Comparison of ENCODE assay signal across 34 cellular contexts in genomic region chrX:117094149-117094548, GRCh38.
"Had no signal": no experiment of that assay in that cellular context is flagged by ENCODE, and none has a peak within 500 bp of the region (broad histone marks: within the 10 kb centered on the region; RNA-seq: fewer than 3 reads in every experiment).

No MANE protein-coding gene starts in this region.

- ATAC-seq: activated CD4-positive, alpha-beta T cell treated with anti-CD3 and anti-CD28 coated beads for 36 hours; activated CD8-positive, alpha-beta memory T cell treated with anti-CD3 and anti-CD28 coated beads, Interleukin-2, amount 10 ng/mL, durations not matched to agents 7 days and 5 days; activated CD8-positive, alpha-beta T cell treated with anti-CD3 and anti-CD28 coated beads, Interleukin-2, amount 10 ng/mL, durations not matched to agents 7 days and 5 days; activated naive CD8-positive, alpha-beta T cell treated with anti-CD3 and anti-CD28 coated beads, Interleukin-2, amount 50 U/mL, for 24 hours; body of pancreas; effector memory CD8-positive, alpha-beta T cell; gastroesophageal sphincter; T-helper 17 cell had no signal

- H3K27me3 Mint-ChIP-seq: activated CD4-positive, alpha-beta memory T cell treated with anti-CD3 and anti-CD28 coated beads for 36 hours; activated CD4-positive, alpha-beta T cell treated with anti-CD3 and anti-CD28 coated beads for 36 hours; activated CD4-positive, alpha-beta T cell treated with anti-CD3 and anti-CD28 coated beads, Interleukin-2, amount 10 ng/mL, durations not matched to agents 24 days and 14 days; activated CD8-positive, alpha-beta memory T cell treated with anti-CD3 and anti-CD28 coated beads, Interleukin-2, amount 10 ng/mL, durations not matched to agents 7 days and 5 days; activated naive CD4-positive, alpha-beta T cell treated with anti-CD3 and anti-CD28 coated beads, Interleukin-2, amount 50 U/mL, for 24 hours; activated naive CD8-positive, alpha-beta T cell treated with anti-CD3 and anti-CD28 coated beads for 36 hours; activated naive CD8-positive, alpha-beta T cell treated with anti-CD3 and anti-CD28 coated beads, Interleukin-2, amount 50 U/mL, for 24 hours; effector memory CD8-positive, alpha-beta T cell; T-helper 17 cell had no signal

- H3K27ac ChIP-seq: adrenal gland, epithelial cell of prostate, esophagus squamous epithelium, gastroesophageal sphincter had no signal

- H3K9me3 ChIP-seq: adrenal gland, body of pancreas, gastroesophageal sphincter had no signal

- H3K4me1 ChIP-seq: adrenal gland, body of pancreas, esophagus squamous epithelium, gastroesophageal sphincter had no signal

- H3K9me3 Mint-ChIP-seq: activated CD4-positive, alpha-beta T cell treated with anti-CD3 and anti-CD28 coated beads, Interleukin-2, amount 10 ng/mL, durations not matched to agents 24 days and 14 days; activated naive CD4-positive, alpha-beta T cell treated with anti-CD3 and anti-CD28 coated beads, Interleukin-2, amount 50 U/mL, for 24 hours; activated naive CD8-positive, alpha-beta T cell treated with anti-CD3 and anti-CD28 coated beads for 36 hours; activated naive CD8-positive, alpha-beta T cell treated with anti-CD3 and anti-CD28 coated beads, Interleukin-2, amount 50 U/mL, for 24 hours; activated T-helper 1 cell treated with anti-CD3 and anti-CD28 coated beads, Interleukin-12 subunit alpha, Interleukin-12 subunit beta, Interleukin-2, Interleukin-4 antibody, amounts not matched to agents 30 ng/mL and 10 ng/mL and 1 ng/mL, durations not matched to agents 14 hours and 24 hours and 36 hours; activated T-helper 2 cell treated with anti-CD3 and anti-CD28 coated beads, Interferon-gamma antibody, Interleukin-2, Interleukin-4, amounts not matched to agents 10 μg/mL and 5 μg/mL and 100 μg/mL, durations not matched to agents 14 hours and 24 hours and 36 hours; effector memory CD8-positive, alpha-beta T cell had no signal

- H3K36me3 Mint-ChIP-seq: activated CD4-positive, alpha-beta memory T cell treated with anti-CD3 and anti-CD28 coated beads for 36 hours; activated CD8-positive, alpha-beta memory T cell treated with anti-CD3 and anti-CD28 coated beads, Interleukin-2, amount 10 ng/mL, durations not matched to agents 7 days and 5 days; activated naive CD4-positive, alpha-beta T cell treated with anti-CD3 and anti-CD28 coated beads, Interleukin-2, amount 50 U/mL, for 24 hours; activated naive CD8-positive, alpha-beta T cell treated with anti-CD3 and anti-CD28 coated beads for 36 hours had no signal

- FAIRE-seq: endometrium, endothelial cell of umbilical vein had no signal

- H3K4me1 Mint-ChIP-seq: activated CD4-positive, alpha-beta T cell treated with anti-CD3 and anti-CD28 coated beads for 36 hours; activated CD4-positive, alpha-beta T cell treated with anti-CD3 and anti-CD28 coated beads, Interleukin-2, amount 10 ng/mL, durations not matched to agents 24 days and 14 days; activated CD8-positive, alpha-beta memory T cell treated with anti-CD3 and anti-CD28 coated beads, Interleukin-2, amount 10 ng/mL, durations not matched to agents 7 days and 5 days; activated naive CD4-positive, alpha-beta T cell treated with anti-CD3 and anti-CD28 coated beads, Interleukin-2, amount 50 U/mL, for 24 hours; activated naive CD8-positive, alpha-beta T cell treated with anti-CD3 and anti-CD28 coated beads for 36 hours; activated naive CD8-positive, alpha-beta T cell treated with anti-CD3 and anti-CD28 coated beads, Interleukin-2, amount 50 U/mL, for 24 hours; T-helper 17 cell had no signal

- H3K4me3 Mint-ChIP-seq: activated CD4-positive, alpha-beta memory T cell treated with anti-CD3 and anti-CD28 coated beads for 36 hours; activated CD4-positive, alpha-beta T cell treated with anti-CD3 and anti-CD28 coated beads for 36 hours; activated CD4-positive, alpha-beta T cell treated with anti-CD3 and anti-CD28 coated beads, Interleukin-2, amount 10 ng/mL, durations not matched to agents 24 days and 14 days; activated CD8-positive, alpha-beta memory T cell treated with anti-CD3 and anti-CD28 coated beads, Interleukin-2, amount 10 ng/mL, durations not matched to agents 7 days and 5 days; activated CD8-positive, alpha-beta T cell treated with anti-CD3 and anti-CD28 coated beads, Interleukin-2, amount 10 ng/mL, durations not matched to agents 7 days and 5 days; activated naive CD4-positive, alpha-beta T cell treated with anti-CD3 and anti-CD28 coated beads for 36 hours; activated naive CD4-positive, alpha-beta T cell treated with anti-CD3 and anti-CD28 coated beads, Interleukin-2, amount 50 U/mL, for 24 hours; activated naive CD8-positive, alpha-beta T cell treated with anti-CD3 and anti-CD28 coated beads for 36 hours; activated naive CD8-positive, alpha-beta T cell treated with anti-CD3 and anti-CD28 coated beads, Interleukin-2, amount 50 U/mL, for 24 hours; activated T-helper 1 cell treated with anti-CD3 and anti-CD28 coated beads, Interleukin-12 subunit alpha, Interleukin-12 subunit beta, Interleukin-2, Interleukin-4 antibody, amounts not matched to agents 30 ng/mL and 10 ng/mL and 1 ng/mL, durations not matched to agents 14 hours and 24 hours and 36 hours; effector memory CD8-positive, alpha-beta T cell; T-helper 17 cell had no signal

- DNase-seq: activated CD4-positive, alpha-beta memory T cell treated with anti-CD3 and anti-CD28 coated beads for 36 hours; activated CD4-positive, alpha-beta T cell treated with anti-CD3 and anti-CD28 coated beads for 36 hours; activated CD4-positive, alpha-beta T cell treated with anti-CD3 and anti-CD28 coated beads, Interleukin-2, amount 10 ng/mL, durations not matched to agents 24 days and 14 days; activated CD4-positive, CD25-positive, alpha-beta regulatory T cell; activated CD4-positive, CD25-positive, alpha-beta regulatory T cell treated with anti-CD3 and anti-CD28 coated beads, Interleukin-2, amount 50 U/mL, for 72 hours; activated CD8-positive, alpha-beta memory T cell treated with anti-CD3 and anti-CD28 coated beads, Interleukin-2, amount 10 ng/mL, durations not matched to agents 7 days and 5 days; activated CD8-positive, alpha-beta memory T cell treated with anti-CD3 and anti-CD28 coated beads, Interleukin-2, amount 50 U/mL, for 4 hours; activated CD8-positive, alpha-beta T cell treated with anti-CD3 and anti-CD28 coated beads, Interleukin-2, amount 10 ng/mL, durations not matched to agents 7 days and 5 days; activated effector memory CD4-positive, alpha-beta T cell treated with anti-CD3 and anti-CD28 coated beads, Interleukin-2, amount 50 U/mL, for 16 hours; activated naive CD4-positive, alpha-beta T cell treated with anti-CD3 and anti-CD28 coated beads for 36 hours; activated naive CD8-positive, alpha-beta T cell treated with anti-CD3 and anti-CD28 coated beads for 36 hours; activated naive CD8-positive, alpha-beta T cell treated with anti-CD3 and anti-CD28 coated beads, Interleukin-2, amount 50 U/mL, for 24 hours; activated T-cell treated with anti-CD3 and anti-CD28 coated beads, Interleukin-2, amount 50 U/mL, for 1 hour; activated T-cell treated with anti-CD3 and anti-CD28 coated beads, Interleukin-2, amount 50 U/mL, for 48 hours; adrenal gland; amygdala; aorta; body of pancreas; caudate nucleus; cortex of kidney; dermis blood vessel endothelial cell; effector CD4-positive, alpha-beta T cell; effector memory CD8-positive, alpha-beta T cell; esophagus squamous epithelium; foreskin melanocyte; T-helper 1 cell; T-helper 17 cell had no signal

- H3K27ac Mint-ChIP-seq: activated CD4-positive, alpha-beta memory T cell treated with anti-CD3 and anti-CD28 coated beads for 36 hours; activated CD4-positive, alpha-beta T cell treated with anti-CD3 and anti-CD28 coated beads for 36 hours; activated CD4-positive, alpha-beta T cell treated with anti-CD3 and anti-CD28 coated beads, Interleukin-2, amount 10 ng/mL, durations not matched to agents 24 days and 14 days; activated CD8-positive, alpha-beta memory T cell treated with anti-CD3 and anti-CD28 coated beads, Interleukin-2, amount 10 ng/mL, durations not matched to agents 7 days and 5 days; activated CD8-positive, alpha-beta T cell treated with anti-CD3 and anti-CD28 coated beads, Interleukin-2, amount 10 ng/mL, durations not matched to agents 7 days and 5 days; activated naive CD4-positive, alpha-beta T cell treated with anti-CD3 and anti-CD28 coated beads for 36 hours; activated naive CD4-positive, alpha-beta T cell treated with anti-CD3 and anti-CD28 coated beads, Interleukin-2, amount 50 U/mL, for 24 hours; activated naive CD8-positive, alpha-beta T cell treated with anti-CD3 and anti-CD28 coated beads for 36 hours; activated naive CD8-positive, alpha-beta T cell treated with anti-CD3 and anti-CD28 coated beads, Interleukin-2, amount 50 U/mL, for 24 hours; activated T-helper 1 cell treated with anti-CD3 and anti-CD28 coated beads, Interleukin-12 subunit alpha, Interleukin-12 subunit beta, Interleukin-2, Interleukin-4 antibody, amounts not matched to agents 30 ng/mL and 10 ng/mL and 1 ng/mL, durations not matched to agents 14 hours and 24 hours and 36 hours; activated T-helper 2 cell treated with anti-CD3 and anti-CD28 coated beads, Interferon-gamma antibody, Interleukin-2, Interleukin-4, amounts not matched to agents 10 μg/mL and 5 μg/mL and 100 μg/mL, durations not matched to agents 14 hours and 24 hours and 36 hours; effector memory CD8-positive, alpha-beta T cell; T-helper 17 cell had no signal

- H3K4me3 ChIP-seq: adrenal gland, body of pancreas, esophagus squamous epithelium, gastroesophageal sphincter had no signal

- H3K27me3 ChIP-seq: adrenal gland, body of pancreas, esophagus squamous epithelium, gastroesophageal sphincter had no signal

- H3K36me3 ChIP-seq: adrenal gland, esophagus squamous epithelium, gastroesophageal sphincter had no signal
